Comparison of ENCODE assay signal across 8 cellular contexts in the genomic region with DNA sequence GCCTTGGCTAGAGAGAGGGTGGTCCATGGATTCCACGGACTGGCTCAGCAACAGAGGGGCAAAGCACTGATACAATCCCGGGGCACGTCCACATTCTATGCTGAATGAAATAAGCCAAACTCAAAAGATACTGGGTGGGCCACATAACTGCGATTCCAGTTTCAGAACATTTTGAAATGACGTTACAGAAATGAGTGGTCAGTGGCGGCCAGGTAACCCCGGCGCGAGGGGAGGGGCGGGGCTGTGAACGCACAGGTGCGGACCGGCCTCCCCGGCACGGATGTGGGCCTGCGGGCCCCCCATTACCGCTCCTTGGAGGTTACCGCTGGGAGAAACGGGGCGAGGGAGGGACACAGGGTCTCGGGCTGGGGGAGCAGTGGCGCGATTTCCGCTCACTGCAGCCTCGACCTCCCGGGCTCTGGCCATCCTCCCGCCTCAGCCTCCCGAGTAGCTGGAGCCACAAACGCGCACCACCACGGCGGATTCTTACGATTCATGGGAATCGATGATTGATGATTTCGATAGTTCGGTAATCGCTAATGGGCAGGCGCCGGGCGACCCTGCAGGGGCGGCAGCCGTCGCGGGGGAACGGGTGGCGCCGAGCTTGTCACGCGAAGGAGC.
A peak's percentile ranks its signal among the peaks of the same experiment; 100 is the strongest.
DNase-seq lines count a peak whose midpoint lies in the region; ATAC-seq and TF ChIP-seq lines count a peak whose summit lies in the region.

No MANE protein-coding gene starts in this region.

- no peaks in the 10 kb centered on the region for H3K27me3 ChIP-seq in Loucy (ENCODE audit: insufficient read depth, low read length, poor library complexity, severe bottlenecking)

- no peaks in the 10 kb centered on the region for H3K36me3 ChIP-seq in Loucy (ENCODE audit: insufficient read depth, low read length)

- H2AFZ ChIP-seq in Loucy (ENCODE audit: low read length) = peak overlapping the region; percentile 70; the same call in 1 of the 2 replicates

- H3F3A ChIP-seq in Loucy (ENCODE audit: low read depth) = no peaks in the 10 kb centered on the region

- no peak for TF ChIP-seq CTCF in Loucy (conservative IDR thresholded peaks at IDR 0.05; ENCODE audit: low read length)
- TF ChIP-seq CTCF in coronary artery (IDR thresholded peaks at IDR 0.05) = no peak
- no peak for TF ChIP-seq CTCF in nephron progenitor cell (IDR thresholded peaks at IDR 0.05)

- ATAC-seq in GM21360 (IDR thresholded peaks at IDR 0.05; ENCODE audit: unreplicated experiment) (peak; percentile 15), HG03469 (IDR thresholded peaks at IDR 0.05; ENCODE audit: unreplicated experiment) (no peak)

- H3K4me2 ChIP-seq in Loucy (ENCODE audit: low read depth, low read length, poor library complexity, severe bottlenecking) = peak overlapping the region; percentile 75

- H4K20me1 ChIP-seq in Loucy (ENCODE audit: insufficient read depth, low read length, poor library complexity, severe bottlenecking) = no peaks in the 10 kb centered on the region

- H3K9me3 ChIP-seq in Loucy (ENCODE audit: insufficient read depth, low read depth, low read length) = no peaks in the 10 kb centered on the region

- peaks cover 34% of the 10 kb centered on the region; the same call in 1 of the 2 replicates for H3K79me2 ChIP-seq in Loucy (ENCODE audit: insufficient read depth, low read length)

- H3K4me1 Mint-ChIP-seq in nephron progenitor cell = peaks cover 22% of the 10 kb centered on the region

- no peaks in the 10 kb centered on the region for H3K4me1 ChIP-seq in Loucy (ENCODE audit: insufficient read depth, low read length, poor library complexity, severe bottlenecking)

- DNase-seq in coronary artery (ENCODE audit: low spot score) (no peak), nephron progenitor cell (peak; percentile 36), NCI-H2227 treated with DMSO at 0.1 percent for 48 hours (lab: John Stamatoyannopoulos, UW) (no peak), germinal center (ENCODE audit: low spot score) (no peak), UCSD-AML1 (lab: John Stamatoyannopoulos, UW; ENCODE audit: unreplicated experiment) (no peak)

- H3K27me3 Mint-ChIP-seq in nephron progenitor cell (ENCODE audit: low read depth, poor library complexity) = no peaks in the 10 kb centered on the region

- peak overlapping the region; percentile 90 for H3K9ac ChIP-seq in Loucy (ENCODE audit: low read depth, low read length, poor library complexity, severe bottlenecking)

- peak overlapping the region; percentile 88 for H3K4me3 Mint-ChIP-seq in nephron progenitor cell

- peak overlapping the region; percentile 34 for H3K27ac Mint-ChIP-seq in nephron progenitor cell

- H3K9me3 Mint-ChIP-seq in nephron progenitor cell = no peaks in the 10 kb centered on the region

- peaks cover 9% of the 10 kb centered on the region for H3K36me3 Mint-ChIP-seq in nephron progenitor cell (ENCODE audit: low read depth)

- peak overlapping the region; percentile 84 for H3K4me3 ChIP-seq in Loucy (ENCODE audit: low read length, poor library complexity, severe bottlenecking)
- H3K4me3 ChIP-seq in coronary artery = peak overlapping the region; percentile 96

- peak overlapping the region; percentile 73 to 89 for H3K27ac ChIP-seq in coronary artery

- H3K9me2 ChIP-seq in Loucy (replicated peaks; ENCODE audit: low read depth, low read length) = no peaks in the 10 kb centered on the region
